Comparison of ENCODE assay signal across 15 cellular contexts in genomic region chr13:48626077-48626449, GRCh38. TPM values are rescaled to one million over a fixed set of nuclear protein-coding genes. Genes with fewer than 3 reads are reported as not detected.
DNase-seq lines count a peak whose midpoint lies in the region; ATAC-seq and TF ChIP-seq lines count a peak whose summit lies in the region.
"Had no signal": no experiment of that assay in that cellular context is flagged by ENCODE, and none has a peak within 500 bp of the region (broad histone marks: within the 10 kb centered on the region; RNA-seq: fewer than 3 reads in every experiment).

No MANE protein-coding gene starts in this region.

- in situ Hi-C loops in mammary epithelial cell (cut with MboI; ENCODE audit: low sequenced_read_pairs in 2 of 2) (no loop called here), HAP-1 (cut with MboI; ENCODE audit: low sequenced_read_pairs) (no loop called here)

- H3K9ac ChIP-seq in mammary epithelial cell (ENCODE audit: insufficient read depth, low read length) (no peak overlapping the region), mesenchymal stem cell (ENCODE audit: low read length) (no peak overlapping the region)

- no peak overlapping the region for H2BK12ac ChIP-seq in mesenchymal stem cell (ENCODE audit: low read length in 2 of 2)

- H3K14ac ChIP-seq in mesenchymal stem cell (ENCODE audit: low read length in 2 of 2), result no peak overlapping the region

- peak overlapping the region; percentile 97 for H2BK5ac ChIP-seq in mesenchymal stem cell (ENCODE audit: low read depth, low read length, poor library complexity, severe bottlenecking)

- H4K20me1 ChIP-seq in mammary epithelial cell (ENCODE audit: insufficient read depth, low read length), result no peaks in the 10 kb centered on the region

- intact Hi-C loops in breast epithelium (cut with DNase I; ENCODE audit: low total_unique reads), result no loop called here
- intact Hi-C loops in mammary epithelial cell (cut with micrococcal nuclease), result no loop called here
- intact Hi-C loops in aorta (cut with DNase I), result no loop called here

- no peak overlapping the region for H2AK5ac ChIP-seq in mesenchymal stem cell (ENCODE audit: low read length, severe bottlenecking)

- 0% methylated on average over 1 of the region's 1 CpG for WGBS in mammary epithelial cell (ENCODE audit: low coverage, missing lambda C conversion rate)
- 33% methylated on average over 1 of the region's 1 CpG for WGBS in mesenchymal stem cell
- WGBS in aorta, 2 donors, result 3 to 8% methylated on average over 1 of the region's 1 CpG

- H4K8ac ChIP-seq in mesenchymal stem cell (ENCODE audit: low read length), result no peak overlapping the region

- H3K4me3 ChIP-seq in breast epithelium (no peak overlapping the region), mammary epithelial cell (replicated peaks in 1 of 3; ENCODE audit: insufficient read depth in 1 of 3, low read depth in 2 of 3, low read length in 3 of 3) (no peak overlapping the region), epithelial cell of proximal tubule (ENCODE audit: low read depth, low read length) (no peak overlapping the region), mesenchymal stem cell (ENCODE audit: insufficient read depth in 1 of 2, low read depth in 1 of 2, low read length in 2 of 2) (no peak overlapping the region), aorta (ENCODE audit: low read length in 2 of 2) (no peak overlapping the region), HAP-1 (no peak overlapping the region)

- H4K91ac ChIP-seq in mesenchymal stem cell (ENCODE audit: low read length), result no peak overlapping the region

- H2AFZ ChIP-seq in mammary epithelial cell (ENCODE audit: low read depth, low read length) (no peak overlapping the region), mesenchymal stem cell (ENCODE audit: low read depth, low read length) (no peak overlapping the region)

- CTCF ChIA-PET in mammary epithelial cell (lab: Charles Lee; ENCODE audit: low non-redundant PET), result interaction anchor here (0.6 kb wide), 1 partner anchor 161 kb away, joined by 3 read pairs; no protein-coding TSS in a partner anchor

- H3K27ac ChIP-seq in breast epithelium, result peak overlapping the region; percentile 22 to 46
- no peak overlapping the region for H3K27ac ChIP-seq in mammary epithelial cell (ENCODE audit: insufficient read depth, low read depth, low read length)
- peak overlapping the region; percentile 94 for H3K27ac ChIP-seq in mesenchymal stem cell (ENCODE audit: low read length, poor library complexity, severe bottlenecking)
- H3K27ac ChIP-seq in aorta (ENCODE audit: low read depth in 1 of 2, low read length in 2 of 2), result no peak overlapping the region

- TF ChIP-seq POLR2A in breast epithelium (IDR thresholded peaks at IDR 0.05), result no peak

- H3K36me3 ChIP-seq in breast epithelium, result no peaks in the 10 kb centered on the region
- no peaks in the 10 kb centered on the region for H3K36me3 ChIP-seq in mammary epithelial cell (ENCODE audit: insufficient read depth, low read length)
- no peaks in the 10 kb centered on the region for H3K36me3 ChIP-seq in mesenchymal stem cell (ENCODE audit: control insufficient read depth in 1 of 2, insufficient read depth in 2 of 2, low read depth in 1 of 2, low read length in 2 of 2)
- no peaks in the 10 kb centered on the region for H3K36me3 ChIP-seq in aorta (ENCODE audit: control insufficient read depth in 1 of 2, insufficient read depth in 2 of 2, low read length in 1 of 2)
- no peaks in the 10 kb centered on the region for H3K36me3 ChIP-seq in HAP-1 (replicated peaks)

- no TSS peak for BruUV-seq in mammary epithelial cell (replicated peaks; lab: Mats Ljungman, UMichigan)

- H3K79me1 ChIP-seq in mesenchymal stem cell (replicated peaks; ENCODE audit: low read length, poor library complexity, severe bottlenecking), result no peaks in the 10 kb centered on the region

- H3K23ac ChIP-seq in mesenchymal stem cell (ENCODE audit: low read length in 2 of 2), result no peak overlapping the region

- H3K79me2 ChIP-seq in mammary epithelial cell (ENCODE audit: insufficient read depth, low read length), result no peaks in the 10 kb centered on the region

- dilution Hi-C loops in mammary epithelial cell (cut with HindIII; ENCODE audit: low sequenced_read_pairs), result no loop called here

- no peak overlapping the region for H2BK15ac ChIP-seq in mesenchymal stem cell (ENCODE audit: low read depth, poor library complexity, severe bottlenecking)

- TF ChIP-seq CTCF in breast epithelium (IDR thresholded peaks at IDR 0.05), result no peak
- no peak for TF ChIP-seq CTCF in mammary epithelial cell (conservative IDR thresholded peaks at IDR 0.05 in 1 of 2, IDR thresholded peaks at IDR 0.05 in 1 of 2; ENCODE audit: extremely low read depth in 1 of 2, insufficient read depth in 1 of 2, low read depth in 1 of 2, low read length in 2 of 2)
- no peak for TF ChIP-seq CTCF in epithelial cell of proximal tubule (conservative IDR thresholded peaks at IDR 0.05; ENCODE audit: low read depth, low read length)

- no peak for ATAC-seq in aorta (ENCODE audit: low FRiP score)

- H3K4me2 ChIP-seq in mammary epithelial cell (ENCODE audit: insufficient read depth, low read depth, low read length) (no peak overlapping the region), mesenchymal stem cell (ENCODE audit: low read length, poor library complexity, severe bottlenecking) (no peak overlapping the region)

- peaks cover 0 to 8% of the 10 kb centered on the region in 2 donors for H3K9me3 ChIP-seq in breast epithelium
- H3K9me3 ChIP-seq in mammary epithelial cell (replicated peaks; ENCODE audit: insufficient read depth, low read length), result no peaks in the 10 kb centered on the region
- peaks cover 3% of the 10 kb centered on the region for H3K9me3 ChIP-seq in mesenchymal stem cell (ENCODE audit: control insufficient read depth, low read length)
- peaks cover 4% of the 10 kb centered on the region for H3K9me3 ChIP-seq in aorta (ENCODE audit: control insufficient read depth, low read length)
- no peaks in the 10 kb centered on the region for H3K9me3 ChIP-seq in HAP-1

- no peak for DNase-seq in breast epithelium (ENCODE audit: low spot score in 2 of 2)
- no peak for DNase-seq in mammary epithelial cell
- DNase-seq in epithelial cell of proximal tubule (ENCODE audit: low read depth), result peak; percentile 89
- DNase-seq in mesenchymal stem cell, result peak; percentile 52
- DNase-seq in aorta, result no peak
- no peak for DNase-seq in NCI-H526 (lab: John Stamatoyannopoulos, UW)
- DNase-seq in HAP-1 (ENCODE audit: low spot score in 2 of 2), result no peak
- no peak for DNase-seq in COLO668 (lab: John Stamatoyannopoulos, UW; ENCODE audit: unreplicated experiment)
- DNase-seq: 8988T; activated CD4-positive, alpha-beta T cell treated with anti-CD3 and anti-CD28 coated beads, Interleukin-2, amount 50 U/mL, for 1 hour; DMS79; stimulated activated naive CD4-positive, alpha-beta T cell had no signal

- H3K4me1 ChIP-seq in breast epithelium, result peaks cover 0 to 3% of the 10 kb centered on the region in 2 donors
- no peaks in the 10 kb centered on the region for H3K4me1 ChIP-seq in mammary epithelial cell (ENCODE audit: insufficient read depth, low read length)
- peaks cover 3% of the 10 kb centered on the region for H3K4me1 ChIP-seq in mesenchymal stem cell (ENCODE audit: control insufficient read depth, insufficient read depth, low read depth, low read length)
- peaks cover 2 to 3% of the 10 kb centered on the region in 2 donors for H3K4me1 ChIP-seq in aorta (ENCODE audit: control insufficient read depth in 1 of 2, insufficient read depth in 2 of 2, low read length in 2 of 2)
- no peaks in the 10 kb centered on the region for H3K4me1 ChIP-seq in HAP-1

- no peak overlapping the region for H3K4ac ChIP-seq in mesenchymal stem cell (ENCODE audit: low read depth in 1 of 2, low read length in 2 of 2)

- H3K27me3 ChIP-seq in breast epithelium (no peaks in the 10 kb centered on the region), mammary epithelial cell (ENCODE audit: insufficient read depth, low read length) (no peaks in the 10 kb centered on the region), mesenchymal stem cell (ENCODE audit: control insufficient read depth in 1 of 2, insufficient read depth in 1 of 2, low read length in 2 of 2) (no peaks in the 10 kb centered on the region), aorta (ENCODE audit: control insufficient read depth in 1 of 2, insufficient read depth in 2 of 2, low read length in 1 of 2) (no peaks in the 10 kb centered on the region), HAP-1 (ENCODE audit: low read depth) (no peaks in the 10 kb centered on the region)

- no peak overlapping the region for H3K18ac ChIP-seq in mesenchymal stem cell (ENCODE audit: low read depth in 1 of 2, low read length in 2 of 2)

- H2BK120ac ChIP-seq in mesenchymal stem cell (ENCODE audit: low read depth, low read length), result no peak overlapping the region

RNA-seq across cellular contexts. Expression of gene CYSLTR2, which starts 27.7 kb away (rescaled TPM):
- total RNA-seq in breast epithelium (1 to 10 TPM in 1 of 3 donors, under 1 TPM in 2; 0.32 to 1.0 (median 0.33) TPM), mammary epithelial cell (not detected), epithelial cell of proximal tubule (not detected in 2 replicates), aorta (1 to 10 TPM; 1.1 TPM)
- polyA plus RNA-seq in mammary epithelial cell (not detected), aorta (1 to 10 TPM in 1 of 2 donors, under 1 TPM in 1; 0.88 to 1.7 TPM)
- not detected for polyA minus RNA-seq in mammary epithelial cell
- polyA plus RNA-seq in mesenchymal stem cell (2013, experiment 1 of 2), result 2.1 TPM
- polyA plus RNA-seq in mesenchymal stem cell (2013, experiment 2 of 2), result 2.1 TPM
- total RNA-seq: dermis microvascular lymphatic vessel endothelial cell, myocyte, NCI-H460 had no signal

Comparison
In these comparisons a context has a peak if more than half of its experiments do, and no peak if none do; other contexts are left out.
1. H3K27ac ChIP-seq: peak in breast epithelium (2 of 2) and mesenchymal stem cell (single experiment); none in mammary epithelial cell (single experiment) and aorta (0 of 2).
2. DNase-seq: peak in epithelial cell of proximal tubule (single experiment) and mesenchymal stem cell (single experiment); none in breast epithelium (0 of 2), mammary epithelial cell (single experiment), aorta (0 of 2), NCI-H526 (0 of 2), HAP-1 (0 of 2) and COLO668 (single experiment).